Comparison of ENCODE assay signal across 12 cellular contexts in genomic region chr9:94921656-94922055, GRCh38.
DNase-seq lines count a peak whose midpoint lies in the region; ATAC-seq, FAIRE-seq and TF ChIP-seq lines count a peak whose summit lies in the region.
"Had no signal": no experiment of that assay in that cellular context is flagged by ENCODE, and none has a peak within 500 bp of the region (broad histone marks: within the 10 kb centered on the region; RNA-seq: fewer than 3 reads in every experiment).

No MANE protein-coding gene starts in this region.

- TF ChIP-seq RAD21 in HCT116 (IDR thresholded peaks at IDR 0.05; ENCODE audit: low read depth) = no peak

- H3K4me2 ChIP-seq in HCT116 (ENCODE audit: low read length) = peak overlapping the region; percentile 80
- H3K4me2 ChIP-seq in astrocyte (ENCODE audit: low read length) = peak overlapping the region; percentile 75

- RAD21 ChIA-PET in HCT116 (lab: Charles Lee; ENCODE audit: low non-redundant PET in 1 of 2, low total read pairs in 2 of 2, uncharacterized antibody in 2 of 2, unreplicated experiment in 2 of 2) = no interaction called here

- DNase-seq in HCT116 (ENCODE audit: low read depth, low spot score) = no peak
- DNase-seq in astrocyte (ENCODE audit: low read depth) = no peak
- no peak for DNase-seq in lower lobe of right lung
- no peak for DNase-seq in activated CD4-positive, alpha-beta memory T cell treated with anti-CD3 and anti-CD28 coated beads, Interleukin-2, amount 10 ng/mL, durations not matched to agents 7 days and 5 days
- no peak for DNase-seq in 8988T
- no peak for DNase-seq in effector CD4-positive, alpha-beta T cell
- DNase-seq: activated CD4-positive, alpha-beta T cell treated with anti-CD3 and anti-CD28 coated beads, Interleukin-2, amount 50 U/mL, for 48 hours; DMS153; stimulated activated CD4-positive, alpha-beta T cell treated with anti-CD3 and anti-CD28 coated beads, Interleukin-2, amount 100 ng/mL, for 48 hours had no signal

- BruUV-seq in HCT116 (replicated peaks; lab: Mats Ljungman, UMichigan) = no TSS peak

- H3K27ac ChIP-seq in HCT116 (ENCODE audit: low read depth, low read length) (peak overlapping the region; percentile 38; the same call in 1 of the 2 replicates), astrocyte (ENCODE audit: low read depth, low read length) (peak overlapping the region; percentile 98), lower lobe of right lung (peak overlapping the region; percentile 83), stomach smooth muscle (ENCODE audit: low read length) (peak overlapping the region; percentile 80)

- H3K27ac Mint-ChIP-seq in astrocyte (ENCODE audit: unreplicated experiment) = peak overlapping the region; percentile 98
- H3K27ac Mint-ChIP-seq in activated CD4-positive, alpha-beta memory T cell treated with anti-CD3 and anti-CD28 coated beads, Interleukin-2, amount 10 ng/mL, durations not matched to agents 7 days and 5 days = no peak overlapping the region
- H3K27ac Mint-ChIP-seq: memory B cell had no signal

- H2AFZ ChIP-seq in HCT116 (ENCODE audit: low read depth, low read length, poor library complexity, severe bottlenecking) = no peak overlapping the region
- H2AFZ ChIP-seq in astrocyte (ENCODE audit: low read depth, low read length) = no peak overlapping the region

- intact Hi-C loops in HCT116 (cut with micrococcal nuclease) = no loop called here
- intact Hi-C loops in lower lobe of right lung (cut with DNase I) = no loop called here

- H3K36me3 Mint-ChIP-seq in astrocyte (ENCODE audit: low read depth, unreplicated experiment) = peaks cover 17% of the 10 kb centered on the region
- no peaks in the 10 kb centered on the region for H3K36me3 Mint-ChIP-seq in activated CD4-positive, alpha-beta memory T cell treated with anti-CD3 and anti-CD28 coated beads, Interleukin-2, amount 10 ng/mL, durations not matched to agents 7 days and 5 days (ENCODE audit: low read depth)

- CTCF ChIA-PET in HCT116 (lab: Charles Lee) = no interaction called here
- CTCF ChIA-PET in activated CD4-positive, alpha-beta memory T cell treated with anti-CD3 and anti-CD28 coated beads, Interleukin-2, amount 10 ng/mL, durations not matched to agents 7 days and 5 days (lab: Charles Lee) = no interaction called here

- H3K9me3 ChIP-seq in HCT116 (ENCODE audit: control insufficient read depth in 1 of 2, insufficient read depth in 1 of 2, low read depth in 1 of 2, low read length in 2 of 2) (no peaks in the 10 kb centered on the region), astrocyte (ENCODE audit: insufficient read depth, low read depth, low read length) (no peaks in the 10 kb centered on the region), lower lobe of right lung (no peaks in the 10 kb centered on the region), stomach smooth muscle (ENCODE audit: control insufficient read depth in 2 of 2, low read length in 2 of 2) (no peaks in the 10 kb centered on the region)

- FAIRE-seq in astrocyte (lab: Jason Lieb, UNC) = no peak

- H4K20me1 ChIP-seq in HCT116 (ENCODE audit: insufficient read depth) (no peaks in the 10 kb centered on the region), astrocyte (ENCODE audit: insufficient read depth, low read length) (no peaks in the 10 kb centered on the region)

- H3K4me1 ChIP-seq in HCT116 (ENCODE audit: control insufficient read depth in 1 of 2, insufficient read depth in 2 of 2, low read length in 2 of 2) = peaks cover 61 to 65% of the 10 kb centered on the region in 2 experiments
- peaks cover 44% of the 10 kb centered on the region for H3K4me1 ChIP-seq in astrocyte (ENCODE audit: insufficient read depth, low read length)
- peaks cover 61% of the 10 kb centered on the region for H3K4me1 ChIP-seq in lower lobe of right lung
- peaks cover 40% of the 10 kb centered on the region for H3K4me1 ChIP-seq in stomach smooth muscle (ENCODE audit: control insufficient read depth, insufficient read depth, low read length)

- peaks cover 58% of the 10 kb centered on the region for H3K4me1 Mint-ChIP-seq in astrocyte (ENCODE audit: low read depth, unreplicated experiment)
- no peaks in the 10 kb centered on the region for H3K4me1 Mint-ChIP-seq in activated CD4-positive, alpha-beta memory T cell treated with anti-CD3 and anti-CD28 coated beads, Interleukin-2, amount 10 ng/mL, durations not matched to agents 7 days and 5 days

- ATAC-seq in HCT116 (no peak), lower lobe of right lung (no peak), GM21447 (IDR thresholded peaks at IDR 0.05; ENCODE audit: unreplicated experiment) (no peak)

- H3K4me3 ChIP-seq in HCT116 (replicated peaks in 1 of 2; ENCODE audit: low read depth in 1 of 2, low read length in 2 of 2) (no peak overlapping the region), astrocyte (ENCODE audit: insufficient read depth, low read depth, low read length) (peak overlapping the region; percentile 2), lower lobe of right lung (no peak overlapping the region), stomach smooth muscle (ENCODE audit: low read length in 2 of 2) (peak overlapping the region; percentile 28 to 29)

- H3K9me3 Mint-ChIP-seq in astrocyte (ENCODE audit: unreplicated experiment) = no peaks in the 10 kb centered on the region
- no peaks in the 10 kb centered on the region for H3K9me3 Mint-ChIP-seq in activated CD4-positive, alpha-beta memory T cell treated with anti-CD3 and anti-CD28 coated beads, Interleukin-2, amount 10 ng/mL, durations not matched to agents 7 days and 5 days
- H3K9me3 Mint-ChIP-seq: memory B cell had no signal

- H3K79me2 ChIP-seq in HCT116 (ENCODE audit: insufficient read depth, low read length) (no peaks in the 10 kb centered on the region), astrocyte (ENCODE audit: insufficient read depth, low read length) (no peaks in the 10 kb centered on the region)

- POLR2A ChIA-PET in HCT116 (lab: Charles Lee) = no interaction called here
- POLR2A ChIA-PET in activated CD4-positive, alpha-beta memory T cell treated with anti-CD3 and anti-CD28 coated beads, Interleukin-2, amount 10 ng/mL, durations not matched to agents 7 days and 5 days (lab: Charles Lee) = no interaction called here

- H3K27me3 ChIP-seq in HCT116 (ENCODE audit: insufficient read depth, low read length) (no peaks in the 10 kb centered on the region), astrocyte (ENCODE audit: insufficient read depth, low read length) (no peaks in the 10 kb centered on the region), lower lobe of right lung (ENCODE audit: low read depth) (no peaks in the 10 kb centered on the region), stomach smooth muscle (ENCODE audit: control insufficient read depth in 1 of 2, insufficient read depth in 2 of 2, low read length in 2 of 2) (no peaks in the 10 kb centered on the region)

- H3K36me3 ChIP-seq in HCT116 (ENCODE audit: control insufficient read depth in 1 of 2, insufficient read depth in 2 of 2, low read length in 2 of 2) = no peaks in the 10 kb centered on the region
- H3K36me3 ChIP-seq in astrocyte (ENCODE audit: insufficient read depth, low read length) = no peaks in the 10 kb centered on the region
- no peaks in the 10 kb centered on the region for H3K36me3 ChIP-seq in lower lobe of right lung
- no peaks in the 10 kb centered on the region for H3K36me3 ChIP-seq in stomach smooth muscle (ENCODE audit: control insufficient read depth in 2 of 2, insufficient read depth in 2 of 2, low read length in 2 of 2)

- TF ChIP-seq CTCF in HCT116 (IDR thresholded peaks at IDR 0.05 in 2 of 3, conservative IDR thresholded peaks at IDR 0.05 in 1 of 3; ENCODE audit: borderline replicate concordance in 1 of 3, insufficient read depth in 1 of 3, low read depth in 2 of 3, low read length in 2 of 3) = no peak
- no peak for TF ChIP-seq CTCF in astrocyte (IDR thresholded peaks at IDR 0.05; ENCODE audit: insufficient read depth, low read depth, low read length)
- no peak for TF ChIP-seq CTCF in lower lobe of right lung (IDR thresholded peaks at IDR 0.05)

- no peaks in the 10 kb centered on the region for H3K9me2 ChIP-seq in HCT116 (ENCODE audit: insufficient read depth)

- H3K4me3 Mint-ChIP-seq in astrocyte (ENCODE audit: unreplicated experiment) = peak overlapping the region; percentile 79
- H3K4me3 Mint-ChIP-seq in activated CD4-positive, alpha-beta memory T cell treated with anti-CD3 and anti-CD28 coated beads, Interleukin-2, amount 10 ng/mL, durations not matched to agents 7 days and 5 days = no peak overlapping the region
- H3K4me3 Mint-ChIP-seq: memory B cell had no signal

- H3K9ac ChIP-seq in HCT116 (ENCODE audit: low read length) = peak overlapping the region; percentile 36
- peak overlapping the region; percentile 84 for H3K9ac ChIP-seq in astrocyte (ENCODE audit: low read length)
- peak overlapping the region; percentile 42 to 53 for H3K9ac ChIP-seq in stomach smooth muscle (ENCODE audit: low read length in 2 of 2)

- no peaks in the 10 kb centered on the region for H3K27me3 Mint-ChIP-seq in astrocyte (ENCODE audit: low read depth, unreplicated experiment)
- no peaks in the 10 kb centered on the region for H3K27me3 Mint-ChIP-seq in activated CD4-positive, alpha-beta memory T cell treated with anti-CD3 and anti-CD28 coated beads, Interleukin-2, amount 10 ng/mL, durations not matched to agents 7 days and 5 days
- H3K27me3 Mint-ChIP-seq: memory B cell had no signal

- TF ChIP-seq POLR2A in HCT116 (IDR thresholded peaks at IDR 0.05; ENCODE audit: borderline replicate concordance, extremely low read depth, insufficient read depth, insufficient read length) = no peak

TF ChIP-seq in HCT116, 20 proteins besides CTCF, POLR2A, EP300 and RAD21 (continues in another document):
- TF ChIP-seq SRF (IDR thresholded peaks at IDR 0.05; ENCODE audit: low read depth) = no peak
- no peak for TF ChIP-seq TCF7L2 (IDR thresholded peaks at IDR 0.05; ENCODE audit: borderline replicate concordance, extremely low read depth, insufficient read depth, insufficient read length)
- TF ChIP-seq ELF1 (IDR thresholded peaks at IDR 0.05; ENCODE audit: borderline replicate concordance, low read depth) = no peak
- TF ChIP-seq ZNF274 (IDR thresholded peaks at IDR 0.05; ENCODE audit: low read depth, low read length) = no peak

Comparison
In these comparisons a context has a peak if more than half of its experiments do, and no peak if none do; other contexts are left out.
1. H3K27ac ChIP-seq: peak in every context shown above with its lines; median percentile 98 in astrocyte; 83 in lower lobe of right lung; 80 in stomach smooth muscle; 38 in HCT116.
2. H3K4me3 ChIP-seq: peak in astrocyte (single experiment) and stomach smooth muscle (2 of 2); none in HCT116 (0 of 2) and lower lobe of right lung (single experiment).
3. Peak in every context shown above with its lines, with median percentiles within 50 percentile points of each other: H3K9ac ChIP-seq.